ENCODE assay signal across 2 cellular contexts in the genomic region with DNA sequence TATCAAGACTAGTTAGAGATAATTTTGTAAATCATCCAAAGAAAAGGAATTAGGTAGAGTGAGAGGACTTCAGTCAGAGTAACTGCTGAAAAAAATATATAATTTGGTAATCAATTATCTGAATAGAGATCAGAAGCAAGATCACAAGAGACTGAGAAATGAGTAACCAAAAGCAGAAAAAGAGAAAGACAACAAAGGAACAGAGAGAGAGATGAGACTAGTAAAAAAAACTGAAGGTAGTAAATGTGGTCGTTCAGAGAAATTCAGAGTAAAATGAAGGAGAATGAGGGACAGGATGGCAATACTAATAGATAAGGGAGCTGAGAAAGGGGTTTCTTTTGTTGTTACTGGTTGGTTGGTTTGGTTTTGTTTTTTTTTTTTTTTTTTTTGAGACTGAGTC.
TF ChIP-seq lines count a peak whose summit lies in the region.

No MANE protein-coding gene starts in this region.

TF ChIP-seq in GM23338, 12 proteins besides CTCF, POLR2A, EP300 and RAD21:
- TF ChIP-seq NANOG (IDR thresholded peaks at IDR 0.05; ENCODE audit: borderline replicate concordance) (no peak), CREB1 (CRISPR knock-in tag; IDR thresholded peaks at IDR 0.05; ENCODE audit: low read depth) (no peak), ZNF114 (CRISPR knock-in tag; IDR thresholded peaks at IDR 0.05) (no peak), STAT1 (IDR thresholded peaks at IDR 0.05; ENCODE audit: unreplicated experiment) (no peak)

TF ChIP-seq in GM12878, 131 proteins besides CTCF, POLR2A, EP300 and RAD21:
- TF ChIP-seq WRNIP1 (IDR thresholded peaks at IDR 0.05; ENCODE audit: borderline replicate concordance, low read depth, low read length): no peak
- TF ChIP-seq, protein P1, sequence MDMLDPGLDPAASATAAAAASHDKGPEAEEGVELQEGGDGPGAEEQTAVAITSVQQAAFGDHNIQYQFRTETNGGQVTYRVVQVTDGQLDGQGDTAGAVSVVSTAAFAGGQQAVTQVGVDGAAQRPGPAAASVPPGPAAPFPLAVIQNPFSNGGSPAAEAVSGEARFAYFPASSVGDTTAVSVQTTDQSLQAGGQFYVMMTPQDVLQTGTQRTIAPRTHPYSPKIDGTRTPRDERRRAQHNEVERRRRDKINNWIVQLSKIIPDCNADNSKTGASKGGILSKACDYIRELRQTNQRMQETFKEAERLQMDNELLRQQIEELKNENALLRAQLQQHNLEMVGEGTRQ (IDR thresholded peaks at IDR 0.05; ENCODE audit: borderline replicate concordance, low read depth, low read length): no peak
- TF ChIP-seq POLR2AphosphoS5 (IDR thresholded peaks at IDR 0.05; ENCODE audit: low read length): no peak
- no peak for TF ChIP-seq IRF4 (IDR thresholded peaks at IDR 0.05; ENCODE audit: low read depth, low read length)
- no peak for TF ChIP-seq SREBF2 (IDR thresholded peaks at IDR 0.05; ENCODE audit: low read length)
- TF ChIP-seq, protein P2, sequence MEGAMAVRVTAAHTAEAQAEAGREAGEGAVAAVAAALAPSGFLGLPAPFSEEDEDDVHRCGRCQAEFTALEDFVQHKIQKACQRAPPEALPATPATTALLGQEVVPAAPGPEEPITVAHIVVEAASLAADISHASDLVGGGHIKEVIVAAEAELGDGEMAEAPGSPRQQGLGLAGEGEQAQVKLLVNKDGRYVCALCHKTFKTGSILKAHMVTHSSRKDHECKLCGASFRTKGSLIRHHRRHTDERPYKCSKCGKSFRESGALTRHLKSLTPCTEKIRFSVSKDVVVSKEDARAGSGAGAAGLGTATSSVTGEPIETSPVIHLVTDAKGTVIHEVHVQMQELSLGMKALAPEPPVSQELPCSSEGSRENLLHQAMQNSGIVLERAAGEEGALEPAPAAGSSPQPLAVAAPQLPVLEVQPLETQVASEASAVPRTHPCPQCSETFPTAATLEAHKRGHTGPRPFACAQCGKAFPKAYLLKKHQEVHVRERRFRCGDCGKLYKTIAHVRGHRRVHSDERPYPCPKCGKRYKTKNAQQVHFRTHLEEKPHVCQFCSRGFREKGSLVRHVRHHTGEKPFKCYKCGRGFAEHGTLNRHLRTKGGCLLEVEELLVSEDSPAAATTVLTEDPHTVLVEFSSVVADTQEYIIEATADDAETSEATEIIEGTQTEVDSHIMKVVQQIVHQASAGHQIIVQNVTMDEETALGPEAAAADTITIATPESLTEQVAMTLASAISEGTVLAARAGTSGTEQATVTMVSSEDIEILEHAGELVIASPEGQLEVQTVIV (IDR thresholded peaks at IDR 0.05; ENCODE audit: borderline replicate concordance, partially characterized antibody): no peak
